In genomic region chr1:56977910-56978309, GRCh38 we compare ENCODE assay signal across 38 cellular contexts. TPM values are rescaled to one million over a fixed set of nuclear protein-coding genes. Genes with fewer than 3 reads are reported as not detected.
"Had no signal": no experiment of that assay in that cellular context is flagged by ENCODE, and none has a peak within 500 bp of the region (broad histone marks: within the 10 kb centered on the region; RNA-seq: fewer than 3 reads in every experiment).

No MANE protein-coding gene starts in this region.

- ATAC-seq: activated CD8-positive, alpha-beta T cell treated with anti-CD3 and anti-CD28 coated beads for 36 hours; effector memory CD8-positive, alpha-beta T cell; esophagus mucosa; left colon; naive thymus-derived CD4-positive, alpha-beta T cell; stimulated activated memory B cell treated with anti-CD40 and anti-IgM and Interleukin-4, amounts not matched to agents 10 μg/mL and 1 μg/mL and 100 μg/mL, for 72 hours; stimulated activated naive CD8-positive, alpha-beta T cell treated with anti-CD3 and anti-CD28 coated beads, Interleukin-15, amount 100 ng/mL, for 72 hours had no signal

- H3K9me3 Mint-ChIP-seq: activated B cell treated with CpG ODN at 0.5 μM for 24 hours; activated CD8-positive, alpha-beta T cell treated with anti-CD3 and anti-CD28 coated beads for 36 hours; activated naive CD4-positive, alpha-beta T cell treated with anti-CD3 and anti-CD28 coated beads for 36 hours; activated naive CD8-positive, alpha-beta T cell treated with anti-CD3 and anti-CD28 coated beads, Interleukin-2, amount 10 ng/mL, durations not matched to agents 7 days and 5 days; brain; neural crest cell; T-helper 2 cell treated with Interferon-gamma antibody and Interleukin-4, amounts not matched to agents 5 μg/mL and 100 μg/mL, for 36 hours; type B pancreatic cell had no signal

- H3K27me3 Mint-ChIP-seq: brain; stimulated activated memory B cell treated with anti-CD40 and anti-IgM and Interleukin-4, amounts not matched to agents 10 μg/mL and 1 μg/mL and 100 μg/mL, for 72 hours had no signal

- DNase-seq: activated B cell treated with CpG ODN at 0.5 μM for 24 hours; activated CD4-positive, alpha-beta T cell treated with anti-CD3 and anti-CD28 coated beads, Interleukin-2, amount 50 U/mL, for 1 hour; activated CD8-positive, alpha-beta T cell treated with anti-CD3 and anti-CD28 coated beads for 36 hours; activated effector memory CD4-positive, alpha-beta T cell treated with Interleukin-2 at 50 U/mL for 16 hours; activated naive CD4-positive, alpha-beta T cell treated with anti-CD3 and anti-CD28 coated beads for 36 hours; activated naive CD8-positive, alpha-beta T cell treated with anti-CD3 and anti-CD28 coated beads, Interleukin-2, amount 10 ng/mL, durations not matched to agents 7 days and 5 days; activated T-cell treated with anti-CD3 and anti-CD28 coated beads for 4 hours; cerebellar nuclear complex; dorsolateral prefrontal cortex; effector memory CD8-positive, alpha-beta T cell; head of caudate nucleus; hippocampal formation; kidney; left colon; midbrain; naive thymus-derived CD4-positive, alpha-beta T cell; stimulated activated CD4-positive, alpha-beta T cell treated with anti-CD3 and anti-CD28 coated beads, Interleukin-1b, Interleukin-23, amount 100 ng/mL, for 48 hours; stimulated activated CD4-positive, alpha-beta T cell treated with anti-CD3 and anti-CD28 coated beads, Interleukin-4, amount 100 ng/mL, for 4 hours; stimulated activated CD8-positive, alpha-beta memory T cell treated with anti-CD3 and anti-CD28 coated beads, Interleukin-4, amount 100 ng/mL, for 48 hours; stimulated activated naive CD8-positive, alpha-beta T cell treated with anti-CD3 and anti-CD28 coated beads, Interleukin-15, amount 100 ng/mL, for 72 hours; substantia nigra; T-helper 1 cell had no signal

- H3K36me3 Mint-ChIP-seq: activated naive CD8-positive, alpha-beta T cell treated with anti-CD3 and anti-CD28 coated beads, Interleukin-2, amount 10 ng/mL, durations not matched to agents 7 days and 5 days; brain; naive thymus-derived CD4-positive, alpha-beta T cell; stimulated activated memory B cell treated with anti-CD40 and anti-IgM and Interleukin-4, amounts not matched to agents 10 μg/mL and 1 μg/mL and 100 μg/mL, for 72 hours; type B pancreatic cell had no signal

- H3K4me1 Mint-ChIP-seq: activated B cell treated with CpG ODN at 0.5 μM for 24 hours; activated naive CD8-positive, alpha-beta T cell treated with anti-CD3 and anti-CD28 coated beads, Interleukin-2, amount 10 ng/mL, durations not matched to agents 7 days and 5 days; naive thymus-derived CD4-positive, alpha-beta T cell; neural crest cell; stimulated activated memory B cell treated with anti-CD40 and anti-IgM and Interleukin-4, amounts not matched to agents 10 μg/mL and 1 μg/mL and 100 μg/mL, for 72 hours; stimulated activated naive CD8-positive, alpha-beta T cell treated with anti-CD3 and anti-CD28 coated beads, Interleukin-15, amount 100 ng/mL, for 72 hours had no signal

- H3K4me3 ChIP-seq: ascending aorta, cardiac muscle cell, coronary artery, dorsolateral prefrontal cortex, right atrium auricular region, smooth muscle cell, vagina had no signal

- H3K27ac Mint-ChIP-seq: activated B cell treated with CpG ODN at 0.5 μM for 24 hours; activated CD8-positive, alpha-beta T cell treated with anti-CD3 and anti-CD28 coated beads for 36 hours; activated naive CD4-positive, alpha-beta T cell treated with anti-CD3 and anti-CD28 coated beads for 36 hours; activated naive CD8-positive, alpha-beta T cell treated with anti-CD3 and anti-CD28 coated beads, Interleukin-2, amount 10 ng/mL, durations not matched to agents 7 days and 5 days; brain; effector memory CD8-positive, alpha-beta T cell; naive thymus-derived CD4-positive, alpha-beta T cell; stimulated activated memory B cell treated with anti-CD40 and anti-IgM and Interleukin-4, amounts not matched to agents 10 μg/mL and 1 μg/mL and 100 μg/mL, for 72 hours; stimulated activated naive CD8-positive, alpha-beta T cell treated with anti-CD3 and anti-CD28 coated beads, Interleukin-15, amount 100 ng/mL, for 72 hours; T-helper 2 cell treated with Interferon-gamma antibody and Interleukin-4, amounts not matched to agents 5 μg/mL and 100 μg/mL, for 36 hours; type B pancreatic cell had no signal

- H3K4me3 Mint-ChIP-seq: activated B cell treated with CpG ODN at 0.5 μM for 24 hours; activated CD8-positive, alpha-beta T cell treated with anti-CD3 and anti-CD28 coated beads for 36 hours; activated naive CD4-positive, alpha-beta T cell treated with anti-CD3 and anti-CD28 coated beads for 36 hours; activated naive CD8-positive, alpha-beta T cell treated with anti-CD3 and anti-CD28 coated beads, Interleukin-2, amount 10 ng/mL, durations not matched to agents 7 days and 5 days; brain; effector memory CD8-positive, alpha-beta T cell; naive thymus-derived CD4-positive, alpha-beta T cell; neural crest cell; stimulated activated memory B cell treated with anti-CD40 and anti-IgM and Interleukin-4, amounts not matched to agents 10 μg/mL and 1 μg/mL and 100 μg/mL, for 72 hours; stimulated activated naive CD8-positive, alpha-beta T cell treated with anti-CD3 and anti-CD28 coated beads, Interleukin-15, amount 100 ng/mL, for 72 hours; T-helper 2 cell treated with Interferon-gamma antibody and Interleukin-4, amounts not matched to agents 5 μg/mL and 100 μg/mL, for 36 hours; type B pancreatic cell had no signal

RNA-seq across cellular contexts. Expression of gene C8B, which starts 12.1 kb away (rescaled TPM):
- total RNA-seq: activated B cell treated with CpG ODN at 0.5 μM for 24 hours; activated CD8-positive, alpha-beta T cell treated with anti-CD3 and anti-CD28 coated beads for 36 hours; activated naive CD4-positive, alpha-beta T cell treated with anti-CD3 and anti-CD28 coated beads for 36 hours; activated naive CD8-positive, alpha-beta T cell treated with anti-CD3 and anti-CD28 coated beads, Interleukin-2, amount 10 ng/mL, durations not matched to agents 7 days and 5 days; cardiac muscle cell; dorsolateral prefrontal cortex; endothelial cell of umbilical vein; esophagus mucosa; kidney; left colon; lower leg skin; naive thymus-derived CD4-positive, alpha-beta T cell; neural crest cell; omental fat pad; pulmonary artery endothelial cell; right atrium auricular region; vagina had no signal
- polyA plus RNA-seq: cardiac muscle cell; endothelial cell of umbilical vein; naive thymus-derived CD4-positive, alpha-beta T cell; smooth muscle cell had no signal
